10 cellular contexts compared by ENCODE assay signal in the genomic region with DNA sequence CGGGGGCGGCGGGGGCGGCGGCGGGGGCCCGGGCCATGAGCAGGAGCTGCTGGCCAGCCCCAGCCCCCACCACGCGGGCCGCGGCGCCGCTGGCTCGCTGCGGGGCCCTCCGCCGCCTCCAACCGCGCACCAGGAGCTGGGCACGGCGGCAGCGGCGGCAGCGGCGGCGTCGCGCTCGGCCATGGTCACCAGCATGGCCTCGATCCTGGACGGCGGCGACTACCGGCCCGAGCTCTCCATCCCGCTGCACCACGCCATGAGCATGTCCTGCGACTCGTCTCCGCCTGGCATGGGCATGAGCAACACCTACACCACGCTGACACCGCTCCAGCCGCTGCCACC. TPM values are rescaled to one million over a fixed set of nuclear protein-coding genes. Genes with fewer than 3 reads are reported as not detected.
DNase-seq lines count a peak whose midpoint lies in the region; ATAC-seq and TF ChIP-seq lines count a peak whose summit lies in the region.
"Had no signal": no experiment of that assay in that cellular context is flagged by ENCODE, and none has a peak within 500 bp of the region (broad histone marks: within the 10 kb centered on the region; RNA-seq: fewer than 3 reads in every experiment).

No MANE protein-coding gene starts in this region.

- H3K4me3 ChIP-seq in IMR-90 (ENCODE audit: insufficient read depth, low read depth, low read length) (no peak overlapping the region), dorsolateral prefrontal cortex (peak overlapping the region in 33 of 59 donors; percentile 21 to 77 (median 56))

- peaks cover 89% of the 10 kb centered on the region for H3K27me3 Mint-ChIP-seq in osteocyte (ENCODE audit: unreplicated experiment)

- H3K27ac ChIP-seq in IMR-90 (ENCODE audit: insufficient read depth, low read length) (no peak overlapping the region), dorsolateral prefrontal cortex (no peak overlapping the region)
- H3K27ac ChIP-seq: heart right ventricle, HL-60 had no signal

- DNase-seq in NCI-H1092 treated with DMSO at 0.1 percent for 48 hours (lab: John Stamatoyannopoulos, UW) (peak; percentile 45), NCI-H1092 (lab: John Stamatoyannopoulos, UW) (no peak), IMR-90 (no peak), dorsolateral prefrontal cortex (peak in 1 of 10 donors; percentile 44), osteocyte (ENCODE audit: extremely low spot score, unreplicated experiment) (no peak), NAMALWA (ENCODE audit: low spot score) (no peak), putamen (ENCODE audit: low spot score) (no peak)

- no peak overlapping the region for H3K4ac ChIP-seq in IMR-90 (ENCODE audit: low read depth, low read length)

- no peak overlapping the region for H3K56ac ChIP-seq in IMR-90 (ENCODE audit: extremely low read depth, insufficient read depth, low read length)

- peak overlapping the region; percentile 71 for H2AFZ ChIP-seq in IMR-90 (replicated peaks; ENCODE audit: low read length, poor library complexity)

- ATAC-seq in IMR-90 (ENCODE audit: low read depth), result no peak
- ATAC-seq in GM18517 (IDR thresholded peaks at IDR 0.05; ENCODE audit: unreplicated experiment), result no peak

- no peak overlapping the region for H2BK5ac ChIP-seq in IMR-90 (ENCODE audit: low read depth, low read length, poor library complexity, severe bottlenecking)

- no peak overlapping the region for H2BK120ac ChIP-seq in IMR-90 (ENCODE audit: low read depth, low read length)

- H3K27me3 ChIP-seq in IMR-90 (ENCODE audit: control insufficient read depth, insufficient read depth, low read length), result peaks cover 87% of the 10 kb centered on the region
- peaks cover 31 to 96% (median 90%) of the 10 kb centered on the region in 45 donors for H3K27me3 ChIP-seq in dorsolateral prefrontal cortex

- no peak overlapping the region for H2BK15ac ChIP-seq in IMR-90 (ENCODE audit: low read depth, low read length)

- no peak overlapping the region for H3K23ac ChIP-seq in IMR-90 (ENCODE audit: low read depth, low read length)

- H3K27ac Mint-ChIP-seq in osteocyte (ENCODE audit: unreplicated experiment), result no peak overlapping the region

- H3K36me3 Mint-ChIP-seq in osteocyte (ENCODE audit: unreplicated experiment), result no peaks in the 10 kb centered on the region

- CTCF ChIA-PET in IMR-90 (lab: Yijun Ruan, JAX), result interaction anchor here (0.6 to 1.1 kb wide), 3 partner anchors 18 to 81 kb away, joined by 3 to 5 read pairs (median 3); no protein-coding TSS in a partner anchor

- H3K4me1 Mint-ChIP-seq in osteocyte (ENCODE audit: unreplicated experiment), result peaks cover 46% of the 10 kb centered on the region

- H3K9ac ChIP-seq in IMR-90 (ENCODE audit: low read depth, low read length), result no peak overlapping the region

- H2AK9ac ChIP-seq in IMR-90 (replicated peaks; ENCODE audit: low read depth, low read length, poor library complexity), result no peak overlapping the region

- WGBS in IMR-90 (ENCODE audit: extremely low coverage in 2 of 2, insufficient read length in 1 of 2), 2 experiments, result 3% methylated on average over 8 of the region's 43 CpGs; no CpG with 5 or more reads in 1 of the 2 experiments

- no peaks in the 10 kb centered on the region; the same call in 1 of the 2 replicates for H4K20me1 ChIP-seq in IMR-90 (ENCODE audit: insufficient read depth, low read length)

- H3K79me1 ChIP-seq in IMR-90 (ENCODE audit: low read depth in 1 of 2, low read length in 2 of 2), result no peaks in the 10 kb centered on the region

- intact Hi-C loops in IMR-90 (cut with micrococcal nuclease), result no loop called here
- intact Hi-C loops in dorsolateral prefrontal cortex (cut with DNase I), result loop anchor here (5.0 to 10.0 kb wide), 2 partner anchors 689 to 691 kb away; no protein-coding TSS in a partner anchor

- peak overlapping the region; percentile 57 for H3K4me3 Mint-ChIP-seq in osteocyte (ENCODE audit: unreplicated experiment)

- H2AK5ac ChIP-seq in IMR-90 (ENCODE audit: low read depth, low read length), result no peak overlapping the region

- dilution Hi-C loops in IMR-90 (cut with HindIII; ENCODE audit: low sequenced_read_pairs, unreplicated experiment), result no loop called here

- H4K91ac ChIP-seq in IMR-90 (ENCODE audit: insufficient read depth, low read depth, low read length), result no peak overlapping the region

- POLR2A ChIA-PET in IMR-90 (lab: Charles Lee; ENCODE audit: unreplicated experiment), result interaction anchor here (0.6 kb wide), 1 partner anchor 356 kb away, joined by 4 read pairs; no protein-coding TSS in a partner anchor

- H2BK20ac ChIP-seq in IMR-90 (ENCODE audit: low read depth, low read length), result no peak overlapping the region

- H3K9me3 ChIP-seq in IMR-90 (ENCODE audit: control insufficient read depth, insufficient read depth, low read length), result no peaks in the 10 kb centered on the region; the same call in 1 of the 2 replicates
- H3K9me3 ChIP-seq: heart right ventricle had no signal

- no peak overlapping the region for H3K4me2 ChIP-seq in IMR-90 (ENCODE audit: low read depth, low read length)

- no peaks in the 10 kb centered on the region for H3K36me3 ChIP-seq in IMR-90 (ENCODE audit: control insufficient read depth, insufficient read depth, low read length)
- H3K36me3 ChIP-seq: heart right ventricle had no signal

- no peaks in the 10 kb centered on the region for H3K9me1 ChIP-seq in IMR-90 (ENCODE audit: insufficient read depth, low read length)

- no peak overlapping the region for H3K14ac ChIP-seq in IMR-90 (replicated peaks; ENCODE audit: low read depth, low read length)

- in situ Hi-C loops in IMR-90 (cut with MboI; ENCODE audit: low sequenced_read_pairs), result no loop called here

- no peak overlapping the region for H4K5ac ChIP-seq in IMR-90 (ENCODE audit: low read depth, low read length)

- no peak overlapping the region for H3K18ac ChIP-seq in IMR-90 (ENCODE audit: low read depth, low read length)

- no peak overlapping the region for H4K8ac ChIP-seq in IMR-90 (ENCODE audit: low read depth in 2 of 2, low read length in 2 of 2)

- no peak for TF ChIP-seq CTCF in IMR-90 (conservative IDR thresholded peaks at IDR 0.05; ENCODE audit: low read depth, low read length)
- no peak for TF ChIP-seq CTCF in dorsolateral prefrontal cortex (IDR thresholded peaks at IDR 0.05 in 54 of 56, conservative IDR thresholded peaks at IDR 0.05 in 2 of 56; ENCODE audit: low read depth in 1 of 56, partially characterized antibody in 56 of 56)
- TF ChIP-seq CTCF in osteocyte (IDR thresholded peaks at IDR 0.05), result no peak

- BruUV-seq in IMR-90 (replicated peaks; lab: Mats Ljungman, UMichigan), result no TSS peak

- TF ChIP-seq POLR2A in IMR-90 (IDR thresholded peaks at IDR 0.05; ENCODE audit: low read depth, low read length), result no peak

- no peaks in the 10 kb centered on the region for H3K4me1 ChIP-seq in IMR-90 (ENCODE audit: control insufficient read depth, insufficient read depth, low read length)

- TF ChIP-seq RAD21 in IMR-90 (IDR thresholded peaks at IDR 0.05; ENCODE audit: low read length), result no peak

- no peaks in the 10 kb centered on the region for H3K9me3 Mint-ChIP-seq in osteocyte (ENCODE audit: unreplicated experiment)

TF ChIP-seq in IMR-90, 13 proteins besides CTCF, POLR2A, EP300 and RAD21:
- TF ChIP-seq, protein P1, sequence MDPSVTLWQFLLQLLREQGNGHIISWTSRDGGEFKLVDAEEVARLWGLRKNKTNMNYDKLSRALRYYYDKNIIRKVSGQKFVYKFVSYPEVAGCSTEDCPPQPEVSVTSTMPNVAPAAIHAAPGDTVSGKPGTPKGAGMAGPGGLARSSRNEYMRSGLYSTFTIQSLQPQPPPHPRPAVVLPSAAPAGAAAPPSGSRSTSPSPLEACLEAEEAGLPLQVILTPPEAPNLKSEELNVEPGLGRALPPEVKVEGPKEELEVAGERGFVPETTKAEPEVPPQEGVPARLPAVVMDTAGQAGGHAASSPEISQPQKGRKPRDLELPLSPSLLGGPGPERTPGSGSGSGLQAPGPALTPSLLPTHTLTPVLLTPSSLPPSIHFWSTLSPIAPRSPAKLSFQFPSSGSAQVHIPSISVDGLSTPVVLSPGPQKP (IDR thresholded peaks at IDR 0.05; ENCODE audit: borderline replicate concordance, low read depth, low read length), result no peak
- TF ChIP-seq RFX5 (IDR thresholded peaks at IDR 0.05; ENCODE audit: low read depth, low read length) (no peak), CEBPB (IDR thresholded peaks at IDR 0.05; ENCODE audit: low read depth, low read length) (no peak), CHD1 (IDR thresholded peaks at IDR 0.05; ENCODE audit: low read depth, low read length) (no peak), BHLHE40 (IDR thresholded peaks at IDR 0.05; ENCODE audit: low read depth, low read length) (no peak), SMC3 (IDR thresholded peaks at IDR 0.05; ENCODE audit: low read depth, low read length) (no peak), MAFK (IDR thresholded peaks at IDR 0.05; ENCODE audit: low read depth, low read length) (no peak), MAZ (IDR thresholded peaks at IDR 0.05; ENCODE audit: borderline replicate concordance, low read depth, low read length) (no peak), RCOR1 (IDR thresholded peaks at IDR 0.05; ENCODE audit: insufficient replicate concordance, low read length) (no peak), MXI1 (IDR thresholded peaks at IDR 0.05; ENCODE audit: borderline replicate concordance, low read depth, low read length) (no peak), NFE2L2 (IDR thresholded peaks at IDR 0.05; ENCODE audit: low read depth, low read length) (no peak)
- TF ChIP-seq, protein P2, sequence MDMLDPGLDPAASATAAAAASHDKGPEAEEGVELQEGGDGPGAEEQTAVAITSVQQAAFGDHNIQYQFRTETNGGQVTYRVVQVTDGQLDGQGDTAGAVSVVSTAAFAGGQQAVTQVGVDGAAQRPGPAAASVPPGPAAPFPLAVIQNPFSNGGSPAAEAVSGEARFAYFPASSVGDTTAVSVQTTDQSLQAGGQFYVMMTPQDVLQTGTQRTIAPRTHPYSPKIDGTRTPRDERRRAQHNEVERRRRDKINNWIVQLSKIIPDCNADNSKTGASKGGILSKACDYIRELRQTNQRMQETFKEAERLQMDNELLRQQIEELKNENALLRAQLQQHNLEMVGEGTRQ (IDR thresholded peaks at IDR 0.05; ENCODE audit: low read depth, low read length), result no peak

RNA-seq across cellular contexts. Expression of a gene that starts 0.6 kb away (rescaled TPM):
- under 0.01 TPM in 2 replicates for total RNA-seq in IMR-90 (2012; rRNA removed)
- polyA plus RNA-seq in IMR-90 (2012; rRNA removed), result 0.01 and 0.02 TPM in 2 replicates
- polyA plus RNA-seq in IMR-90 (2012; cell fraction: cytosol; rRNA removed), result not detected in 2 replicates
- 0.01 TPM in 2 replicates for polyA plus RNA-seq in IMR-90 (2012; cell fraction: nucleus; rRNA removed; ENCODE audit: low replicate concordance)
- 10 to 100 TPM in 1 of 120 experiments, 1 to 10 TPM in 115, under 1 TPM in 4; 0.25 to 10.4 (median 3.1) TPM for total RNA-seq in dorsolateral prefrontal cortex
- 0.03 and 0.05 TPM in 2 replicates for total RNA-seq in osteocyte
